In genomic region chr22:44730034-44730433, GRCh38 we compare ENCODE assay signal across 21 cellular contexts. TPM values are rescaled to one million over a fixed set of nuclear protein-coding genes. Genes with fewer than 3 reads are reported as not detected.
DNase-seq lines count a peak whose midpoint lies in the region; ATAC-seq and TF ChIP-seq lines count a peak whose summit lies in the region.
"Had no signal": no experiment of that assay in that cellular context is flagged by ENCODE, and none has a peak within 500 bp of the region (broad histone marks: within the 10 kb centered on the region; RNA-seq: fewer than 3 reads in every experiment).

No MANE protein-coding gene starts in this region.

- H3K9me3 ChIP-seq in BLaER1 treated with 17β-estradiol and CSF1 and Interleukin-3, amounts not matched to agents 10 nM and 100 nM (replicated peaks in 1 of 11), result no peaks in the 10 kb centered on the region
- H3K9me3 ChIP-seq in colonic mucosa (no peaks in the 10 kb centered on the region), stomach (no peaks in the 10 kb centered on the region)
- H3K9me3 ChIP-seq: ascending aorta had no signal

- H3K9me3 Mint-ChIP-seq in nephron, result no peaks in the 10 kb centered on the region
- H3K9me3 Mint-ChIP-seq: activated naive CD4-positive, alpha-beta T cell treated with anti-CD3 and anti-CD28 coated beads, Interleukin-2, amount 50 U/mL, for 72 hours; CD8-positive, alpha-beta memory T cell had no signal

- peaks cover 19% of the 10 kb centered on the region for H3K4me1 Mint-ChIP-seq in nephron
- H3K4me1 Mint-ChIP-seq: central memory CD8-positive, alpha-beta T cell had no signal

- H3K4me3 Mint-ChIP-seq in nephron, result no peak overlapping the region
- H3K4me3 Mint-ChIP-seq: central memory CD8-positive, alpha-beta T cell; HFFc6 had no signal

- peaks cover 9% of the 10 kb centered on the region for H3K36me3 Mint-ChIP-seq in nephron (ENCODE audit: low read depth)
- H3K36me3 Mint-ChIP-seq: activated naive CD4-positive, alpha-beta T cell treated with anti-CD3 and anti-CD28 coated beads, Interleukin-2, amount 50 U/mL, for 72 hours had no signal

- intact Hi-C loops in colonic mucosa (cut with DNase I), result no loop called here
- intact Hi-C loops in stomach (cut with DNase I; ENCODE audit: low total_unique reads), result no loop called here

- H3K4me3 ChIP-seq in BLaER1 treated with 17β-estradiol and CSF1 and Interleukin-3, amounts not matched to agents 10 nM and 100 nM, result peak overlapping the region in 4 of 10 experiments; percentile 14 to 43 (median 31); a peak in 3 of 20 replicates
- H3K4me3 ChIP-seq in colonic mucosa (no peak overlapping the region), stomach (no peak overlapping the region)
- H3K4me3 ChIP-seq: ascending aorta had no signal

- no peaks in the 10 kb centered on the region for H3K27me3 Mint-ChIP-seq in nephron (ENCODE audit: low read depth)
- H3K27me3 Mint-ChIP-seq: CD8-positive, alpha-beta memory T cell; central memory CD8-positive, alpha-beta T cell; naive thymus-derived CD4-positive, alpha-beta T cell had no signal

- H3K27ac Mint-ChIP-seq in nephron, result peak overlapping the region in 2 of 3 experiments; percentile 22 to 63
- H3K27ac Mint-ChIP-seq: HFFc6 had no signal

- ATAC-seq in HG03432 (IDR thresholded peaks at IDR 0.05; ENCODE audit: unreplicated experiment) (no peak), HG03025 (IDR thresholded peaks at IDR 0.05; ENCODE audit: low FRiP score, unreplicated experiment) (no peak)

- peaks cover 16 to 84% (median 36%) of the 10 kb centered on the region in 11 experiments; a peak in 21 of 22 replicates for H3K36me3 ChIP-seq in BLaER1 treated with 17β-estradiol and CSF1 and Interleukin-3, amounts not matched to agents 10 nM and 100 nM
- H3K36me3 ChIP-seq in colonic mucosa (no peaks in the 10 kb centered on the region), stomach (peaks cover 3 to 51% (median 47%) of the 10 kb centered on the region in 4 donors)
- H3K36me3 ChIP-seq: ascending aorta, WERI-Rb-1 had no signal

- TF ChIP-seq EP300 in stomach (IDR thresholded peaks at IDR 0.05), result no peak

- peak overlapping the region; percentile 82 to 97 (median 92) for H3K4me2 ChIP-seq in BLaER1 treated with 17β-estradiol and CSF1 and Interleukin-3, amounts not matched to agents 10 nM and 100 nM
- H3K4me2 ChIP-seq: KMS-11 had no signal

- peak overlapping the region in 9 of 11 experiments; percentile 61 to 82 (median 75); a peak in 18 of 22 replicates for H3K27ac ChIP-seq in BLaER1 treated with 17β-estradiol and CSF1 and Interleukin-3, amounts not matched to agents 10 nM and 100 nM
- H3K27ac ChIP-seq in colonic mucosa, result peak overlapping the region; percentile 29
- H3K27ac ChIP-seq in stomach, result peak overlapping the region in 4 of 5 donors; percentile 1 to 70 (median 66)
- H3K27ac ChIP-seq: ascending aorta, KMS-11, parathyroid adenoma, WERI-Rb-1 had no signal

- peaks cover 37 to 70% (median 50%) of the 10 kb centered on the region in 10 experiments for H3K4me1 ChIP-seq in BLaER1 treated with 17β-estradiol and CSF1 and Interleukin-3, amounts not matched to agents 10 nM and 100 nM
- no peaks in the 10 kb centered on the region for H3K4me1 ChIP-seq in colonic mucosa
- peaks cover 0 to 20% (median 17%) of the 10 kb centered on the region in 4 donors for H3K4me1 ChIP-seq in stomach
- H3K4me1 ChIP-seq: ascending aorta, parathyroid adenoma had no signal

- no peak for TF ChIP-seq POLR2A in stomach (IDR thresholded peaks at IDR 0.05)

- peaks cover 31 to 100% (median 84%) of the 10 kb centered on the region in 11 experiments for H4K20me1 ChIP-seq in BLaER1 treated with 17β-estradiol and CSF1 and Interleukin-3, amounts not matched to agents 10 nM and 100 nM

- no peak for TF ChIP-seq CTCF in colonic mucosa (IDR thresholded peaks at IDR 0.05)
- peak in 1 of 3 experiments; percentile 12 for TF ChIP-seq CTCF in nephron (IDR thresholded peaks at IDR 0.05; ENCODE audit: unreplicated experiment in 3 of 3)
- TF ChIP-seq CTCF in stomach (IDR thresholded peaks at IDR 0.05), result no peak

- H3K27me3 ChIP-seq in BLaER1 treated with 17β-estradiol and CSF1 and Interleukin-3, amounts not matched to agents 10 nM and 100 nM, result no peaks in the 10 kb centered on the region
- H3K27me3 ChIP-seq in colonic mucosa, result no peaks in the 10 kb centered on the region
- H3K27me3 ChIP-seq in stomach, result no peaks in the 10 kb centered on the region
- H3K27me3 ChIP-seq: ascending aorta had no signal

- DNase-seq in colonic mucosa (no peak), stomach (no peak), NCI-H2029 (lab: John Stamatoyannopoulos, UW) (no peak)
- DNase-seq: NCI-H1436; NCI-H446 treated with DMSO at 0.1 percent for 48 hours; stimulated activated CD4-positive, alpha-beta T cell treated with anti-CD3 and anti-CD28 coated beads, Interleukin-2, amount 100 ng/mL, for 24 hours; WERI-Rb-1 had no signal

- 66 to 77% (median 70%) methylated on average over 12 to 14 of the region's 14 CpGs for WGBS in stomach, 5 donors

- H3K9ac ChIP-seq in BLaER1 treated with 17β-estradiol and CSF1 and Interleukin-3, amounts not matched to agents 10 nM and 100 nM, result peak overlapping the region in 10 of 11 experiments; percentile 4 to 77 (median 62); a peak in 18 of 22 replicates
- H3K9ac ChIP-seq in colonic mucosa (ENCODE audit: low read depth in 2 of 2, low read length in 2 of 2), result peak overlapping the region in 1 of 2 donors; percentile 35
- H3K9ac ChIP-seq: KMS-11, parathyroid adenoma had no signal

RNA-seq across cellular contexts. Expression of gene ARHGAP8, which starts 22.3 kb away (rescaled TPM):
- total RNA-seq in colonic mucosa (10 to 100 TPM; 38.4 to 69.9 TPM), stomach (10 to 100 TPM in 3 of 5 donors, 1 to 10 TPM in 2; 7.8 to 63.6 (median 10.3) TPM)
- 10 to 100 TPM; 10.2 to 18.7 (median 12.3) TPM for polyA plus RNA-seq in stomach
- total RNA-seq: ascending aorta, HFFc6, HT1080, OCI-LY7 had no signal
- polyA plus RNA-seq: CD8-positive, alpha-beta memory T cell; naive thymus-derived CD4-positive, alpha-beta T cell had no signal

RNA-seq across cellular contexts. Expression of gene PRR5, which starts 28.0 kb away (rescaled TPM):
- total RNA-seq in colonic mucosa (10 to 100 TPM; 21.2 to 45.8 TPM), stomach (10 to 100 TPM in 3 of 5 donors, 1 to 10 TPM in 1, not detected in 1; 8.3 to 36.5 (median 26.9) TPM)
- polyA plus RNA-seq in stomach, result 10 to 100 TPM; 13.3 to 17.9 (median 16.1) TPM
